Comparison of ENCODE assay signal across 8 cellular contexts in genomic region chr3:18389108-18389733, GRCh38. TPM values are rescaled to one million over a fixed set of nuclear protein-coding genes. Genes with fewer than 3 reads are reported as not detected.
DNase-seq lines count a peak whose midpoint lies in the region; ATAC-seq, FAIRE-seq and TF ChIP-seq lines count a peak whose summit lies in the region.

No MANE protein-coding gene starts in this region.

- H3K4me3 Mint-ChIP-seq in chondrocyte (ENCODE audit: unreplicated experiment) (no peak overlapping the region), nephron (no peak overlapping the region)

- in situ Hi-C loops in gastrocnemius medialis (cut with MboI; ENCODE audit: low sequenced_read_pairs in 4 of 4), result no loop called here

- no peak for TF ChIP-seq POLR2A in GM12892 (IDR thresholded peaks at IDR 0.05; ENCODE audit: low read depth, low read length)
- TF ChIP-seq POLR2A in gastrocnemius medialis (IDR thresholded peaks at IDR 0.05), result no peak

- intact Hi-C loops in gastrocnemius medialis (cut with DNase I; ENCODE audit: low total_unique reads), result no loop called here

- H3K9me3 ChIP-seq in AG04450 (ENCODE audit: control insufficient read depth, insufficient read depth, low read length) (no peaks in the 10 kb centered on the region), gastrocnemius medialis (no peaks in the 10 kb centered on the region)

- H3K27me3 ChIP-seq in AG04450 (ENCODE audit: control insufficient read depth, insufficient read depth, low read length) (no peaks in the 10 kb centered on the region), gastrocnemius medialis (no peaks in the 10 kb centered on the region)

- H3K27me3 Mint-ChIP-seq in chondrocyte (ENCODE audit: low read depth) (no peaks in the 10 kb centered on the region), nephron (ENCODE audit: low read depth) (no peaks in the 10 kb centered on the region)

- no peaks in the 10 kb centered on the region for H3K36me3 Mint-ChIP-seq in chondrocyte (ENCODE audit: low read depth)
- peaks cover 26% of the 10 kb centered on the region for H3K36me3 Mint-ChIP-seq in nephron (ENCODE audit: low read depth)

- DNase-seq in AG04450 (ENCODE audit: low read depth, low spot score) (no peak), ELR (ENCODE audit: low read depth) (peak; percentile 36), NCI-H345 (lab: John Stamatoyannopoulos, UW) (peak; percentile 7), chondrocyte (ENCODE audit: low spot score) (no peak), GM12892 (ENCODE audit: insufficient read length) (no peak), gastrocnemius medialis (no peak), cortex of kidney (lab: John Stamatoyannopoulos, UW) (no peak)

- POLR2A ChIA-PET in AG04450 (lab: Yijun Ruan, JAX), result no interaction called here

- H3K27ac Mint-ChIP-seq in chondrocyte (ENCODE audit: unreplicated experiment) (no peak overlapping the region), nephron (no peak overlapping the region)

- no peak for ATAC-seq in gastrocnemius medialis

- no peak for FAIRE-seq in GM12892 (lab: Jason Lieb, UNC)

- H3K9me3 Mint-ChIP-seq in chondrocyte (ENCODE audit: low read depth) (no peaks in the 10 kb centered on the region), nephron (no peaks in the 10 kb centered on the region)

- CTCF ChIA-PET in AG04450 (lab: Charles Lee), result interaction anchor here (0.6 to 3.2 kb wide), 37 partner anchors 9 to 1788 kb away, joined by 3 to 27 read pairs (median 5); no protein-coding TSS in a partner anchor

- H3K27ac ChIP-seq in AG04450 (ENCODE audit: low read depth, low read length), result no peak overlapping the region
- no peak overlapping the region for H3K27ac ChIP-seq in gastrocnemius medialis

- H3K36me3 ChIP-seq in gastrocnemius medialis, result peaks cover 0 to 12% of the 10 kb centered on the region in 2 donors

- H3K4me1 Mint-ChIP-seq in chondrocyte (ENCODE audit: low read depth), result no peaks in the 10 kb centered on the region
- peaks cover 5% of the 10 kb centered on the region for H3K4me1 Mint-ChIP-seq in nephron

- TF ChIP-seq CTCF in AG04450 (IDR thresholded peaks at IDR 0.05; ENCODE audit: low read depth, low read length) (peak; percentile 61), chondrocyte (IDR thresholded peaks at IDR 0.05) (peak; percentile 96), nephron (IDR thresholded peaks at IDR 0.05; ENCODE audit: unreplicated experiment in 3 of 3) (peak; percentile 59 to 84 (median 68)), gastrocnemius medialis (IDR thresholded peaks at IDR 0.05 in 4 of 5, conservative IDR thresholded peaks at IDR 0.05 in 1 of 5) (peak in 2 of 5 experiments; percentile 37 to 53)

- H3K4me3 ChIP-seq in AG04450 (ENCODE audit: low read depth, low read length), result no peak overlapping the region
- no peak overlapping the region for H3K4me3 ChIP-seq in gastrocnemius medialis

- no peaks in the 10 kb centered on the region for H3K4me1 ChIP-seq in gastrocnemius medialis

RNA-seq across cellular contexts. Expression of gene SATB1, which starts 35.9 kb away (rescaled TPM):
- 11.5 and 12.3 TPM in 2 replicates for polyA plus RNA-seq in AG04450 (2011; rRNA removed)
- 12.4 and 15.6 TPM in 2 replicates for polyA minus RNA-seq in AG04450 (2011; rRNA and poly(A)+ RNA removed)
- total RNA-seq in chondrocyte, result 4.4 to 5.9 TPM (median 5.4 TPM) in 3 replicates
- 0.08 TPM for polyA plus RNA-seq in GM12892 (2012; ENCODE audit: missing spikeins)
- 10 to 100 TPM; 40.9 to 69.6 (median 41.7) TPM for total RNA-seq in gastrocnemius medialis

Comparison
In these comparisons a context has a peak if more than half of its experiments do, and no peak if none do; other contexts are left out.
1. DNase-seq: peak in ELR (single experiment) and NCI-H345 (single experiment); none in AG04450 (single experiment), chondrocyte (single experiment), GM12892 (single experiment), gastrocnemius medialis (0 of 2) and cortex of kidney (single experiment).